In the genomic region with DNA sequence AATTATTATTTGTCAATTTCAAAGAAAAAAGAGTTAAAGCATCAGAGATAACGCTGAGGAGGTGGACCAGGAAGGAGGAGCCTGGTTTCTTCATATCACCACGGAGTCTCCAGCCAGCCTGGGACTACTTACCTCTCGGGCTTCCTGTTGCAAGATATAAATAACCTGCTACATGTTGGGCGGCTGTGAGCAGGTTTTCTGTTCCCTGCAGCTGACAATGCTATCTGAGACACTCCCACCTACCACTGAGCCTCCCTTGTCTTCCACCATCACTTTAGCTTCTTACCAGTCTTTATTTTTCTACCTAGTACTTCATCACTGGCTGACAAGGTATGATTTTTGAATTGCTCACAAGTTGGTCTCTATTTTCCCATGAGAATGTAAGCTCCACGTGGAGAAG, we compare ENCODE assay signal across 13 cellular contexts.
"Had no signal": no experiment of that assay in that cellular context is flagged by ENCODE, and none has a peak within 500 bp of the region (broad histone marks: within the 10 kb centered on the region; RNA-seq: fewer than 3 reads in every experiment).

No MANE protein-coding gene starts in this region.

- H3K4me3 ChIP-seq: hepatocyte, upper lobe of right lung had no signal

- H2AFZ ChIP-seq: hepatocyte had no signal

- H3K9me3 ChIP-seq: upper lobe of right lung had no signal

- H3K9me3 Mint-ChIP-seq: activated naive CD4-positive, alpha-beta T cell treated with anti-CD3 and anti-CD28 coated beads, Interleukin-2, amount 50 U/mL, for 72 hours; dendritic cell treated with granulocyte-macrophage colony-stimulating factor and Interleukin-4, amounts not matched to agents 40 ng/mL and 50 ng/mL, for 4 days; nephron progenitor cell had no signal

- H3K79me2 ChIP-seq: hepatocyte had no signal

- H3K36me3 ChIP-seq: brain microvascular endothelial cell, upper lobe of right lung had no signal

- H3K27ac Mint-ChIP-seq: activated naive CD4-positive, alpha-beta T cell treated with anti-CD3 and anti-CD28 coated beads, Interleukin-2, amount 50 U/mL, for 72 hours; nephron progenitor cell had no signal

- H3K4me2 ChIP-seq: hepatocyte had no signal

- H3K4me3 Mint-ChIP-seq: dendritic cell treated with granulocyte-macrophage colony-stimulating factor and Interleukin-4, amounts not matched to agents 40 ng/mL and 50 ng/mL, for 4 days; nephron progenitor cell had no signal

- H3K27ac ChIP-seq: brain microvascular endothelial cell, hepatocyte, upper lobe of right lung had no signal

- H3K27me3 ChIP-seq: brain microvascular endothelial cell, hepatocyte, upper lobe of right lung had no signal

- DNase-seq: activated CD4-positive, alpha-beta T cell treated with anti-CD3 and anti-CD28 coated beads, Interleukin-2, amount 50 U/mL, for 1 hour; activated T-cell treated with anti-CD3 and anti-CD28 coated beads for 4 hours; amniotic stem cell; brain microvascular endothelial cell; nephron progenitor cell; stimulated activated CD4-positive, alpha-beta T cell treated with anti-CD3 and anti-CD28 coated beads, Interleukin-12 subunit alpha, Interleukin-12 subunit beta, amount 100 ng/mL, for 4 hours; stimulated activated CD4-positive, alpha-beta T cell treated with anti-CD3 and anti-CD28 coated beads, Interleukin-2, amount 100 ng/mL, for 48 hours; stimulated activated CD8-positive, alpha-beta memory T cell treated with anti-CD3 and anti-CD28 coated beads, Interleukin-4, amount 100 ng/mL, for 48 hours; stimulated activated naive CD8-positive, alpha-beta T cell treated with anti-CD3 and anti-CD28 coated beads, Interleukin-15, Interleukin-2, amounts not matched to agents 100 U/mL and 50 U/mL, for 24 hours; upper lobe of right lung had no signal

- H3K36me3 Mint-ChIP-seq: activated naive CD4-positive, alpha-beta T cell treated with anti-CD3 and anti-CD28 coated beads, Interleukin-2, amount 50 U/mL, for 72 hours had no signal

- ATAC-seq: activated naive CD4-positive, alpha-beta T cell treated with anti-CD3 and anti-CD28 coated beads, Interleukin-2, amount 50 U/mL, for 72 hours; stimulated activated naive CD8-positive, alpha-beta T cell treated with anti-CD3 and anti-CD28 coated beads, Interleukin-15, Interleukin-2, amounts not matched to agents 100 U/mL and 50 U/mL, for 24 hours; upper lobe of right lung had no signal
